Comparison of ENCODE assay signal across 1 cellular context in genomic region chr7:137655804-137656203, GRCh38.
TF ChIP-seq lines count a peak whose summit lies in the region.

No MANE protein-coding gene starts in this region.

TF ChIP-seq in HepG2, 621 proteins besides CTCF, POLR2A, EP300 and RAD21:
- TF ChIP-seq, protein P1, sequence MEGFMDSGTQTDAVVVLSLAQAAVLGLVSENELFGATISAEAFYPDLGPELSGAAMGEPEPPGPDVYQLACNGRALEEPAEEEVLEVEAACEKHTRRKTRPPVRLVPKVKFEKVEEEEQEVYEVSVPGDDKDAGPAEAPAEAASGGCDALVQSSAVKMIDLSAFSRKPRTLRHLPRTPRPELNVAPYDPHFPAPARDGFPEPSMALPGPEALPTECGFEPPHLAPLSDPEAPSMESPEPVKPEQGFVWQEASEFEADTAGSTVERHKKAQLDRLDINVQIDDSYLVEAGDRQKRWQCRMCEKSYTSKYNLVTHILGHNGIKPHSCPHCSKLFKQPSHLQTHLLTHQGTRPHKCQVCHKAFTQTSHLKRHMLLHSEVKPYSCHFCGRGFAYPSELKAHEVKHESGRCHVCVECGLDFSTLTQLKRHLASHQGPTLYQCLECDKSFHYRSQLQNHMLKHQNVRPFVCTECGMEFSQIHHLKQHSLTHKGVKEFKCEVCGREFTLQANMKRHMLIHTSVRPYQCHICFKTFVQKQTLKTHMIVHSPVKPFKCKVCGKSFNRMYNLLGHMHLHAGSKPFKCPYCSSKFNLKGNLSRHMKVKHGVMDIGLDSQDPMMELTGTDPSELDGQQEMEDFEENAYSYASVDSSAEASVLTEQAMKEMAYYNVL (CRISPR knock-in tag; IDR thresholded peaks at IDR 0.05; ENCODE audit: borderline replicate concordance), result no peak
- TF ChIP-seq JUNB (CRISPR knock-in tag; IDR thresholded peaks at IDR 0.05; ENCODE audit: borderline replicate concordance), result no peak
- TF ChIP-seq, protein P2, sequence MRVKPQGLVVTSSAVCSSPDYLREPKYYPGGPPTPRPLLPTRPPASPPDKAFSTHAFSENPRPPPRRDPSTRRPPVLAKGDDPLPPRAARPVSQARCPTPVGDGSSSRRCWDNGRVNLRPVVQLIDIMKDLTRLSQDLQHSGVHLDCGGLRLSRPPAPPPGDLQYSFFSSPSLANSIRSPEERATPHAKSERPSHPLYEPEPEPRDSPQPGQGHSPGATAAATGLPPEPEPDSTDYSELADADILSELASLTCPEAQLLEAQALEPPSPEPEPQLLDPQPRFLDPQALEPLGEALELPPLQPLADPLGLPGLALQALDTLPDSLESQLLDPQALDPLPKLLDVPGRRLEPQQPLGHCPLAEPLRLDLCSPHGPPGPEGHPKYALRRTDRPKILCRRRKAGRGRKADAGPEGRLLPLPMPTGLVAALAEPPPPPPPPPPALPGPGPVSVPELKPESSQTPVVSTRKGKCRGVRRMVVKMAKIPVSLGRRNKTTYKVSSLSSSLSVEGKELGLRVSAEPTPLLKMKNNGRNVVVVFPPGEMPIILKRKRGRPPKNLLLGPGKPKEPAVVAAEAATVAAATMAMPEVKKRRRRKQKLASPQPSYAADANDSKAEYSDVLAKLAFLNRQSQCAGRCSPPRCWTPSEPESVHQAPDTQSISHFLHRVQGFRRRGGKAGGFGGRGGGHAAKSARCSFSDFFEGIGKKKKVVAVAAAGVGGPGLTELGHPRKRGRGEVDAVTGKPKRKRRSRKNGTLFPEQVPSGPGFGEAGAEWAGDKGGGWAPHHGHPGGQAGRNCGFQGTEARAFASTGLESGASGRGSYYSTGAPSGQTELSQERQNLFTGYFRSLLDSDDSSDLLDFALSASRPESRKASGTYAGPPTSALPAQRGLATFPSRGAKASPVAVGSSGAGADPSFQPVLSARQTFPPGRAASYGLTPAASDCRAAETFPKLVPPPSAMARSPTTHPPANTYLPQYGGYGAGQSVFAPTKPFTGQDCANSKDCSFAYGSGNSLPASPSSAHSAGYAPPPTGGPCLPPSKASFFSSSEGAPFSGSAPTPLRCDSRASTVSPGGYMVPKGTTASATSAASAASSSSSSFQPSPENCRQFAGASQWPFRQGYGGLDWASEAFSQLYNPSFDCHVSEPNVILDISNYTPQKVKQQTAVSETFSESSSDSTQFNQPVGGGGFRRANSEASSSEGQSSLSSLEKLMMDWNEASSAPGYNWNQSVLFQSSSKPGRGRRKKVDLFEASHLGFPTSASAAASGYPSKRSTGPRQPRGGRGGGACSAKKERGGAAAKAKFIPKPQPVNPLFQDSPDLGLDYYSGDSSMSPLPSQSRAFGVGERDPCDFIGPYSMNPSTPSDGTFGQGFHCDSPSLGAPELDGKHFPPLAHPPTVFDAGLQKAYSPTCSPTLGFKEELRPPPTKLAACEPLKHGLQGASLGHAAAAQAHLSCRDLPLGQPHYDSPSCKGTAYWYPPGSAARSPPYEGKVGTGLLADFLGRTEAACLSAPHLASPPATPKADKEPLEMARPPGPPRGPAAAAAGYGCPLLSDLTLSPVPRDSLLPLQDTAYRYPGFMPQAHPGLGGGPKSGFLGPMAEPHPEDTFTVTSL (CRISPR knock-in tag; IDR thresholded peaks at IDR 0.05; ENCODE audit: borderline replicate concordance), result no peak
- no peak for TF ChIP-seq CREM (IDR thresholded peaks at IDR 0.05)
- no peak for TF ChIP-seq CREM (CRISPR knock-in tag; IDR thresholded peaks at IDR 0.05)
- no peak for TF ChIP-seq ZNF121 (CRISPR knock-in tag; IDR thresholded peaks at IDR 0.05)
- TF ChIP-seq, protein P3, sequence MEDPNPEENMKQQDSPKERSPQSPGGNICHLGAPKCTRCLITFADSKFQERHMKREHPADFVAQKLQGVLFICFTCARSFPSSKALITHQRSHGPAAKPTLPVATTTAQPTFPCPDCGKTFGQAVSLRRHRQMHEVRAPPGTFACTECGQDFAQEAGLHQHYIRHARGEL (CRISPR knock-in tag; IDR thresholded peaks at IDR 0.05), result no peak
- TF ChIP-seq SMAD1 (CRISPR knock-in tag; IDR thresholded peaks at IDR 0.05; ENCODE audit: borderline replicate concordance, low read depth), result no peak
- TF ChIP-seq, protein P4, sequence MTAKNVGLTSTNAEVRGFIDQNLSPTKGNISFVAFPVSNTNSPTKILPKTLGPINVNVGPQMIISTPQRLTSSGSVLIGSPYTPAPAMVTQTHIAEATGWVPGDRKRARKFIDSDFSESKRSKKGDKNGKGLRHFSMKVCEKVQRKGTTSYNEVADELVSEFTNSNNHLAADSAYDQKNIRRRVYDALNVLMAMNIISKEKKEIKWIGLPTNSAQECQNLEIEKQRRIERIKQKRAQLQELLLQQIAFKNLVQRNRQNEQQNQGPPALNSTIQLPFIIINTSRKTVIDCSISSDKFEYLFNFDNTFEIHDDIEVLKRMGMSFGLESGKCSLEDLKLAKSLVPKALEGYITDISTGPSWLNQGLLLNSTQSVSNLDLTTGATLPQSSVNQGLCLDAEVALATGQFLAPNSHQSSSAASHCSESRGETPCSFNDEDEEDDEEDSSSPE (CRISPR knock-in tag; IDR thresholded peaks at IDR 0.05), result no peak
- no peak for TF ChIP-seq SRSF1 (optimal IDR thresholded peaks at IDR 0.05; ENCODE audit: low read depth, low read length)
- TF ChIP-seq ZIK1 (CRISPR knock-in tag; IDR thresholded peaks at IDR 0.05; ENCODE audit: borderline replicate concordance, low read depth), result no peak
- TF ChIP-seq E2F2 (CRISPR knock-in tag; IDR thresholded peaks at IDR 0.05; ENCODE audit: borderline replicate concordance), result no peak
- TF ChIP-seq SNAPC2 (CRISPR knock-in tag; IDR thresholded peaks at IDR 0.05), result no peak
- TF ChIP-seq FOXJ3 (CRISPR knock-in tag; IDR thresholded peaks at IDR 0.05; ENCODE audit: borderline replicate concordance), result no peak
- no peak for TF ChIP-seq DR1 (CRISPR knock-in tag; IDR thresholded peaks at IDR 0.05)
- TF ChIP-seq IRF1 (CRISPR knock-in tag; IDR thresholded peaks at IDR 0.05; ENCODE audit: low read depth), result no peak
